ENCODE assay signal across 1 cellular context in the genomic region with DNA sequence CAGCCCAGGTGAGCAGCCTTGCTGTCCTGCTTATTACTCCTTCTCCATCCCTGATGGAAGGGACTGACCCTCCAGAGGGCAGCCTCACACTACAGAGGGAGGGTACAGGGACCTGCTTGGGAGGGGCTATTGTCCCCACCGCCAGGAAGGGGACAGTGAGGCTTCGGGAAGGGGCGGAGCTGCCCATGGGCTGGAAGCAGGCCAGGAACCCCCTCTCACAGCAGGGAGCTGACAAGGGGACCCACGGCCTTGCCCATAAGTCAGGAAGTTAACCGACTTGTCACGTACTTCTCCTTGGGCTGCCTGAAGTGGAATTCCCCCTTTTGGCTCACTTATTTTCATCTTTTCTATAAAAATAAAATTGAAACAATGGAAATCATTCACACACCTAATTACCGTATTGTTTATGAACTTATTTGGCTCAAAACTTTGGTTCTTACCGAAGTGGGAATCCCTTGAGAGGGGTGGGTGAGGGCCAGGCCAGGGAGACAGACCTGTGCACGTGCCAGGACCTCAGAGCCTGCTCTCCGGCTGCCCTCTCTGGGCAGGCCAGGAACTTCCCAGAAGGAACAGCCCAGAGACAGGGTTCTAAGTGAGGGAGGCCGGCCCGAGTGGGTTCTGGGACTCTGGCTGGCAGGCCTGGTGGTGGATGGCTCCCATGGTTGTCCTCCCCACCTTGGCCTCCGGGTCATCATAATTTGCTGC.
TF ChIP-seq lines count a peak whose summit lies in the region.

No MANE protein-coding gene starts in this region.

TF ChIP-seq in H1, 55 proteins besides CTCF, POLR2A, EP300 and RAD21:
- TF ChIP-seq CBX5 (IDR thresholded peaks at IDR 0.05; ENCODE audit: low read depth, low read length) (no peak), HDAC6 (IDR thresholded peaks at IDR 0.05; ENCODE audit: low read depth, low read length) (no peak), CBX8 (IDR thresholded peaks at IDR 0.05; ENCODE audit: borderline replicate concordance, low read depth, low read length) (no peak), NRF1 (IDR thresholded peaks at IDR 0.05; ENCODE audit: low read depth, low read length) (no peak), BRCA1 (IDR thresholded peaks at IDR 0.05; ENCODE audit: low read depth, low read length) (no peak), KDM5A (IDR thresholded peaks at IDR 0.05; ENCODE audit: low read length) (no peak), KDM1A (IDR thresholded peaks at IDR 0.05; ENCODE audit: borderline replicate concordance, low read length) (no peak), JUN (IDR thresholded peaks at IDR 0.05; ENCODE audit: low read depth, low read length) (no peak), GABPA (IDR thresholded peaks at IDR 0.05; ENCODE audit: borderline replicate concordance, insufficient read depth, low read length) (no peak), MAX (IDR thresholded peaks at IDR 0.05) (no peak), GTF2F1 (IDR thresholded peaks at IDR 0.05; ENCODE audit: borderline replicate concordance, low read depth, low read length) (no peak), TBP (IDR thresholded peaks at IDR 0.05; ENCODE audit: low read depth, low read length) (no peak), POU5F1 (IDR thresholded peaks at IDR 0.05; ENCODE audit: low read depth, low read length) (no peak), HDAC2 (IDR thresholded peaks at IDR 0.05; ENCODE audit: borderline replicate concordance in 1 of 2, low read depth in 2 of 2, low read length in 2 of 2) (no peak), SRF (IDR thresholded peaks at IDR 0.05; ENCODE audit: low read depth, low read length) (no peak), SAP30 (IDR thresholded peaks at IDR 0.05; ENCODE audit: insufficient read depth, insufficient replicate concordance, low read length) (no peak), ATF3 (IDR thresholded peaks at IDR 0.05; ENCODE audit: insufficient read depth, low read depth, low read length) (no peak)
- TF ChIP-seq, protein P1, sequence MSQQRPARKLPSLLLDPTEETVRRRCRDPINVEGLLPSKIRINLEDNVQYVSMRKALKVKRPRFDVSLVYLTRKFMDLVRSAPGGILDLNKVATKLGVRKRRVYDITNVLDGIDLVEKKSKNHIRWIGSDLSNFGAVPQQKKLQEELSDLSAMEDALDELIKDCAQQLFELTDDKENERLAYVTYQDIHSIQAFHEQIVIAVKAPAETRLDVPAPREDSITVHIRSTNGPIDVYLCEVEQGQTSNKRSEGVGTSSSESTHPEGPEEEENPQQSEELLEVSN (IDR thresholded peaks at IDR 0.05): no peak
